Comparison of ENCODE assay signal across 8 cellular contexts in genomic region chr2:216498418-216499413, GRCh38. TPM values are rescaled to one million over a fixed set of nuclear protein-coding genes. Genes with fewer than 3 reads are reported as not detected.
A peak's percentile ranks its signal among the peaks of the same experiment; 100 is the strongest.
DNase-seq lines count a peak whose midpoint lies in the region; ATAC-seq and TF ChIP-seq lines count a peak whose summit lies in the region.

TSS of gene RPL37A (plus strand) at chr2:216498844. CDS start at chr2:216498875, 31 bp downstream.

- peaks cover 34% of the 10 kb centered on the region for H3K36me3 Mint-ChIP-seq in activated naive CD8-positive, alpha-beta T cell
- peaks cover 6% of the 10 kb centered on the region for H3K36me3 Mint-ChIP-seq in glutamatergic neuron (ENCODE audit: unreplicated experiment)

- peaks cover 53% of the 10 kb centered on the region for H3K4me1 ChIP-seq in osteoblast (ENCODE audit: insufficient read depth, low read length)
- peaks cover 4 to 22% of the 10 kb centered on the region in 2 donors for H3K4me1 ChIP-seq in thoracic aorta (ENCODE audit: control insufficient read depth in 1 of 2, low read depth in 2 of 2)

- H3K4me2 ChIP-seq in osteoblast (ENCODE audit: insufficient read depth, low read length) = peak within 1 kb of the TSS; percentile 98

- H3K79me2 ChIP-seq in osteoblast (ENCODE audit: insufficient read depth, low read length) = peaks cover 63% of the 10 kb centered on the region

- H2AFZ ChIP-seq in osteoblast (ENCODE audit: low read length) = peak within 1 kb of the TSS; percentile 98

- POLR2A ChIA-PET in GM10248 (lab: Yijun Ruan, JAX) = interaction anchor here (0.6 to 0.8 kb wide), 2 partner anchors 12 to 14 kb away, joined by 3 to 4 read pairs; no protein-coding TSS in a partner anchor

- peaks cover 49% of the 10 kb centered on the region for H3K4me1 Mint-ChIP-seq in activated naive CD8-positive, alpha-beta T cell (ENCODE audit: low read depth)
- H3K4me1 Mint-ChIP-seq in glutamatergic neuron (ENCODE audit: low read depth, unreplicated experiment) = peaks cover 17% of the 10 kb centered on the region

- H3K27me3 ChIP-seq in osteoblast (ENCODE audit: insufficient read depth, low read length) (no peaks in the 10 kb centered on the region), thoracic aorta (replicated peaks; ENCODE audit: insufficient read depth) (no peaks in the 10 kb centered on the region)

- H3K36me3 ChIP-seq in osteoblast (ENCODE audit: insufficient read depth, low read length) (peaks cover 43% of the 10 kb centered on the region), thoracic aorta (peaks cover 22% of the 10 kb centered on the region)

- TF ChIP-seq CTCF in GM10248 (IDR thresholded peaks at IDR 0.05; ENCODE audit: control extremely low read depth, extremely low read depth, low read depth, missing control alignments) (no peak), glutamatergic neuron (IDR thresholded peaks at IDR 0.05; ENCODE audit: partially characterized antibody, unreplicated experiment) (no peak), osteoblast (IDR thresholded peaks at IDR 0.05; ENCODE audit: extremely low read depth, low read depth, low read length) (no peak), thoracic aorta (IDR thresholded peaks at IDR 0.05) (no peak)

- H3K9me3 ChIP-seq in osteoblast (ENCODE audit: low read depth, low read length) (no peaks in the 10 kb centered on the region), thoracic aorta (no peaks in the 10 kb centered on the region)

- peak within 1 kb of the TSS; percentile 93 for H3K27ac ChIP-seq in osteoblast (ENCODE audit: low read depth, low read length)
- H3K27ac ChIP-seq in thoracic aorta = peak within 1 kb of the TSS; percentile 54 to 67

- ATAC-seq in HG02623 (IDR thresholded peaks at IDR 0.05; ENCODE audit: unreplicated experiment) (peak; percentile 85), thoracic aorta (ENCODE audit: insufficient number of reproducible peaks, low FRiP score, low read depth) (peak; percentile 92)

- H3K27ac Mint-ChIP-seq in activated naive CD8-positive, alpha-beta T cell = peak within 1 kb of the TSS; percentile 98
- H3K27ac Mint-ChIP-seq in glutamatergic neuron (ENCODE audit: unreplicated experiment) = peak within 1 kb of the TSS; percentile 86

- H3K27me3 Mint-ChIP-seq in activated naive CD8-positive, alpha-beta T cell = no peaks in the 10 kb centered on the region
- H3K27me3 Mint-ChIP-seq in glutamatergic neuron (ENCODE audit: unreplicated experiment) = no peaks in the 10 kb centered on the region

- peak; percentile 93 for DNase-seq in GM10248 (ENCODE audit: extremely low spot score)
- peak; percentile 88 for DNase-seq in NCI-H1105 (lab: John Stamatoyannopoulos, UW)
- peak; percentile 86 for DNase-seq in SKM-1 treated with dmso at 0.1 percent for 144 hours (lab: John Stamatoyannopoulos, UW; ENCODE audit: unreplicated experiment)
- peak; percentile 92 for DNase-seq in glutamatergic neuron
- peak; percentile 90 for DNase-seq in osteoblast (ENCODE audit: insufficient read length, low spot score, missing footprints)
- peak; percentile 71 for DNase-seq in thoracic aorta (ENCODE audit: low spot score)

- CTCF ChIA-PET in GM10248 (lab: Yijun Ruan, JAX) = interaction anchor here (1.0 to 3.9 kb wide), 4 partner anchors 12 to 276 kb away, joined by 4 to 17 read pairs (median 8); no protein-coding TSS in a partner anchor

- H3K4me3 ChIP-seq in osteoblast (ENCODE audit: insufficient read depth, low read length) = peak within 1 kb of the TSS; percentile 98
- peak within 1 kb of the TSS; percentile 89 for H3K4me3 ChIP-seq in thoracic aorta

- H4K20me1 ChIP-seq in osteoblast (ENCODE audit: insufficient read depth, low read length) = peaks cover 48% of the 10 kb centered on the region

- H3K9me3 Mint-ChIP-seq in activated naive CD8-positive, alpha-beta T cell (ENCODE audit: low read depth) = no peaks in the 10 kb centered on the region
- peaks cover 7% of the 10 kb centered on the region for H3K9me3 Mint-ChIP-seq in glutamatergic neuron (ENCODE audit: unreplicated experiment)

- H3K4me3 Mint-ChIP-seq in activated naive CD8-positive, alpha-beta T cell = peak within 1 kb of the TSS; percentile 95
- H3K4me3 Mint-ChIP-seq in glutamatergic neuron (ENCODE audit: unreplicated experiment) = peak within 1 kb of the TSS; percentile 90

RNA-seq across cellular contexts. Expression of gene RPL37A, which starts in this region (rescaled TPM):
- total RNA-seq in glutamatergic neuron (ENCODE audit: unreplicated experiment) (1,757 TPM), osteoblast (869 and 994 TPM in 2 replicates), thoracic aorta (100 to 1,000 TPM; 422 to 464 TPM)

Comparison
In these comparisons a context has a peak if more than half of its experiments do, and no peak if none do; other contexts are left out.
1. Peak in every context shown above with its lines: DNase-seq, ATAC-seq, H3K4me3 ChIP-seq and H3K27ac ChIP-seq.